In the genomic region with DNA sequence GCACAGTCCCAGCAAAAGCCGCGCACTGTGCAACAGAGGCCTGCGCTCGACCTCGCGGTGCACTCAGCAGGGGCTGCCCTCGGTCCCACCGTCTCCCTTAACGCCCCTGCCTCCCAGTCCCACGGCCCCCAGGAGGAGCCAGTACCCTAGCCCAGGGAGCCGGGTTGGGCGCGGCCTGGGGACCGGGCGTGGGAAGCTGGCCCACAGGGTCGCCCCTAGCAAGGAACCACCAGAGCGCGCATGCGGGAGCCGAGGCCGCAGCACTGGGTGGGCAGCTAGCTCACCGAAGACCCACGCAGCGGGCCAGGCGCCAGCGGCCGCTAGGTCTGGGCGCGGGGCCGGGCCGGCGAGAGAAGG, we compare ENCODE assay signal across 8 cellular contexts. TPM values are rescaled to one million over a fixed set of nuclear protein-coding genes. Genes with fewer than 3 reads are reported as not detected.
DNase-seq lines count a peak whose midpoint lies in the region; ATAC-seq and TF ChIP-seq lines count a peak whose summit lies in the region.

No MANE protein-coding gene starts in this region.

- peak overlapping the region; percentile 62 for H2BK120ac ChIP-seq in trophoblast cell (ENCODE audit: insufficient read depth, low read length, poor library complexity)

- H2AFZ ChIP-seq in trophoblast cell (ENCODE audit: insufficient read depth, low read length, poor library complexity), result peak overlapping the region; percentile 75

- no peak overlapping the region for H2BK5ac ChIP-seq in trophoblast cell (ENCODE audit: low read depth, low read length, poor library complexity)

- WGBS in gastroesophageal sphincter (ENCODE audit: low coverage in 1 of 2), 2 donors, result no CpG with 5 or more reads among the region's 32 CpGs
- WGBS in trophoblast cell (ENCODE audit: extremely low coverage, insufficient coverage, insufficient read length), result no CpG with 5 or more reads among the region's 32 CpGs

- H4K12ac ChIP-seq in trophoblast cell (ENCODE audit: low read depth, low read length), result peak overlapping the region; percentile 60

- ATAC-seq in GM18520 (IDR thresholded peaks at IDR 0.05; ENCODE audit: unreplicated experiment) (peak; percentile 4), gastroesophageal sphincter (peak; percentile 15)
- no peak for ATAC-seq in activated naive CD4-positive, alpha-beta T cell treated with anti-CD3 and anti-CD28 coated beads, Interleukin-2, amount 50 U/mL, for 72 hours

- H3K23ac ChIP-seq in trophoblast cell (ENCODE audit: low read length), result no peak overlapping the region

- TF ChIP-seq POLR2A in gastroesophageal sphincter (IDR thresholded peaks at IDR 0.05), result no peak

- peak overlapping the region; percentile 87 for H3K9ac ChIP-seq in trophoblast cell (ENCODE audit: low read length)

- peak overlapping the region; percentile 67 for H4K91ac ChIP-seq in trophoblast cell (ENCODE audit: low read depth, low read length)

- TF ChIP-seq CTCF in gastroesophageal sphincter (IDR thresholded peaks at IDR 0.05) (no peak), GM13977 (IDR thresholded peaks at IDR 0.05; ENCODE audit: extremely low read depth, insufficient read depth, missing control alignments) (no peak)

- H3K79me1 ChIP-seq in trophoblast cell (ENCODE audit: low read length), result peaks cover 8% of the 10 kb centered on the region

- H3K9me3 Mint-ChIP-seq in activated naive CD4-positive, alpha-beta T cell treated with anti-CD3 and anti-CD28 coated beads, Interleukin-2, amount 50 U/mL, for 72 hours, result no peaks in the 10 kb centered on the region

- peak overlapping the region; percentile 57 to 91 for H3K4me3 ChIP-seq in gastroesophageal sphincter
- H3K4me3 ChIP-seq in trophoblast cell (ENCODE audit: low read depth, low read length), result peak overlapping the region; percentile 87

- H3K14ac ChIP-seq in trophoblast cell (ENCODE audit: low read length), result peak overlapping the region; percentile 69

- H3K4me2 ChIP-seq in trophoblast cell (ENCODE audit: low read length), result peak overlapping the region; percentile 99

- H3K36me3 ChIP-seq in gastroesophageal sphincter (no peaks in the 10 kb centered on the region), trophoblast cell (ENCODE audit: control insufficient read depth in 1 of 2, insufficient read depth in 2 of 2, low read length in 2 of 2) (no peaks in the 10 kb centered on the region)

- H3K27ac Mint-ChIP-seq in activated naive CD4-positive, alpha-beta T cell treated with anti-CD3 and anti-CD28 coated beads, Interleukin-2, amount 50 U/mL, for 72 hours, result no peak overlapping the region

- peak overlapping the region; percentile 4 to 86 (median 80) for H3K27ac ChIP-seq in gastroesophageal sphincter
- H3K27ac ChIP-seq in trophoblast cell (ENCODE audit: low read depth, low read length), result no peak overlapping the region

- peaks cover 7% of the 10 kb centered on the region for H3K79me2 ChIP-seq in trophoblast cell (ENCODE audit: control insufficient read depth, insufficient read depth, low read length, poor library complexity)

- H3K9me3 ChIP-seq in gastroesophageal sphincter (peaks cover 0 to 13% (median 0%) of the 10 kb centered on the region in 3 donors), trophoblast cell (ENCODE audit: insufficient read depth, low read depth, low read length) (peaks cover 10% of the 10 kb centered on the region)

- in situ Hi-C loops in GM13977 (cut with MboI; ENCODE audit: low pct_unique_long_range_greater_than_20kb, low sequenced_read_pairs, unreplicated experiment), result no loop called here

- DNase-seq in NCI-H69 (lab: John Stamatoyannopoulos, UW) (peak; percentile 38), trophoblast cell (peak in 1 of 2 donors; percentile 19), GM13977 (ENCODE audit: low spot score) (no peak), SKM-1 treated with dmso at 0.1 percent for 144 hours (lab: John Stamatoyannopoulos, UW; ENCODE audit: unreplicated experiment) (no peak)
- DNase-seq in stimulated activated CD4-positive, alpha-beta T cell treated with anti-CD3 and anti-CD28 coated beads, Interleukin-12 subunit alpha, Interleukin-12 subunit beta, amount 100 ng/mL, for 4 hours, result no peak
- DNase-seq in activated naive CD4-positive, alpha-beta T cell treated with anti-CD3 and anti-CD28 coated beads, Interleukin-2, amount 50 U/mL, for 72 hours (ENCODE audit: low spot score in 2 of 2), result no peak

- H3K36me3 Mint-ChIP-seq in activated naive CD4-positive, alpha-beta T cell treated with anti-CD3 and anti-CD28 coated beads, Interleukin-2, amount 50 U/mL, for 72 hours, result no peaks in the 10 kb centered on the region

- peak overlapping the region; percentile 55 for H3K18ac ChIP-seq in trophoblast cell (ENCODE audit: low read length)

- no peak for TF ChIP-seq EP300 in gastroesophageal sphincter (IDR thresholded peaks at IDR 0.05)

- peak overlapping the region; percentile 32 for H2AK5ac ChIP-seq in trophoblast cell (ENCODE audit: low read length)

- H3K4ac ChIP-seq in trophoblast cell (ENCODE audit: low read depth, low read length), result peak overlapping the region; percentile 60

- peaks cover 0 to 24% (median 8%) of the 10 kb centered on the region in 3 donors for H3K4me1 ChIP-seq in gastroesophageal sphincter
- H3K4me1 ChIP-seq in trophoblast cell (ENCODE audit: control insufficient read depth in 1 of 2, insufficient read depth in 2 of 2, low read length in 2 of 2), result peaks cover 3 to 9% of the 10 kb centered on the region in 2 experiments

- no peaks in the 10 kb centered on the region for H3K27me3 ChIP-seq in gastroesophageal sphincter
- no peaks in the 10 kb centered on the region for H3K27me3 ChIP-seq in trophoblast cell (ENCODE audit: insufficient read depth, low read length)

- no peak overlapping the region for H2BK12ac ChIP-seq in trophoblast cell (ENCODE audit: low read length)

- peak overlapping the region; percentile 89 for H4K8ac ChIP-seq in trophoblast cell (ENCODE audit: low read depth, low read length)

RNA-seq across cellular contexts. Expression of a gene that starts 21.6 kb away (rescaled TPM):
- 1 to 10 TPM; 4.3 to 10.0 (median 6.3) TPM for total RNA-seq in gastroesophageal sphincter
- polyA plus RNA-seq in trophoblast cell (2013), result 5.0 and 6.0 TPM in 2 replicates
- total RNA-seq in activated naive CD4-positive, alpha-beta T cell treated with anti-CD3 and anti-CD28 coated beads, Interleukin-2, amount 50 U/mL, for 72 hours, result 10 to 100 TPM in 1 of 2 donors, 1 to 10 TPM in 1; 8.5 to 14.1 TPM

Comparison
In these comparisons a context has a peak if more than half of its experiments do, and no peak if none do; other contexts are left out.
1. ATAC-seq: peak in GM18520 (single experiment) and gastroesophageal sphincter (single experiment); none in activated naive CD4-positive, alpha-beta T cell treated with anti-CD3 and anti-CD28 coated beads, Interleukin-2, amount 50 U/mL, for 72 hours (0 of 2).